Comparison of ENCODE assay signal across 10 cellular contexts in the genomic region with DNA sequence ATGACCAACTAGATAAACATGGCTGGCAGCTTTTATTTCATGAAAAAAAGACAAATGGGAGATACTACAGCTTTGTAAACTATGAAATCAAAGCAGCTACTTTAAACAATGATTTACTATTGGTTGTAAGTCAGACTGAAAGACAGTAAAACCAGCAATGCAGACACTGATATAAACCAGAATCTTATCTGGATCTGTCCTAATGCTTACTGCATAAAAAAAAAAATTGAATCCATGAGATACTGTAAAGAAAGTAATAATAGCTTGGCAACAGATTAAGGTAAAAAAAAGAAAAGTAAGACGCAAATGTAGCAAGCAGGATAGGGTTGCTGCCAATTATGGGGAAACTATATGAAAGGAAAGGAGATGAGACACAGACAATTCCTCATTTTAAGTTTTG.
"Had no signal": no experiment of that assay in that cellular context is flagged by ENCODE, and none has a peak within 500 bp of the region (broad histone marks: within the 10 kb centered on the region; RNA-seq: fewer than 3 reads in every experiment).

No MANE protein-coding gene starts in this region.

- H3K27ac Mint-ChIP-seq: HFFc6 had no signal

- H3K36me3 ChIP-seq: HAP-1 had no signal

- DNase-seq: GM23248, GOT3, H7, HFFc6, KBM-7 had no signal

- H3K9me3 Mint-ChIP-seq: HFFc6, IgD-negative memory B cell had no signal

- H2AFZ ChIP-seq: GM23248 had no signal

- H3K27ac ChIP-seq: GM23248, HL-60 had no signal

- ATAC-seq: HCT116, HepG2 had no signal

- H3K4me3 ChIP-seq: GM23248, HAP-1 had no signal

- H3K4me3 Mint-ChIP-seq: HFFc6 had no signal

- FAIRE-seq: HepG2 had no signal

- H3K9me3 ChIP-seq: HAP-1 had no signal

- H3K27me3 Mint-ChIP-seq: IgD-negative memory B cell had no signal

- H3K4me1 ChIP-seq: HAP-1 had no signal

- H3K9ac ChIP-seq: GM23248 had no signal
